28 cellular contexts compared by ENCODE assay signal in the genomic region with DNA sequence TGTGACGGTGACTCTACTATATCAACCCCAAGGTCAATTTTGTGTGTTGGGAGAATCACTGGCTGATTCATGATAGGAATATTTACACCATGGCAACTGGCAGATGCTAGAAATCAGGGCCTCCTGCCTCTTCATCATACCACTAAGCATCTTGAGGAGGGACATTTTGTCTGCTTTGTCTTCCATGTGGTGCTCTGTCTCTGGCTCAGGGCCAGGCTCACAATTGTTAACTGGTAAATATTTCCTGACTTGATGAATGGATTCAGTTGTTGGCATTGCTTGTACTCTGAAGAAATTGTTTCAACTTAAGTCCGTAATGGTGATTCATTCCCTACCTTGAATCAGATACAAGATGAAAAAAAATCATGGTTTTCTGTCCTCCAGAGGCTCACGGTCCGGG.
"Had no signal": no experiment of that assay in that cellular context is flagged by ENCODE, and none has a peak within 500 bp of the region (broad histone marks: within the 10 kb centered on the region; RNA-seq: fewer than 3 reads in every experiment).

No MANE protein-coding gene starts in this region.

- H3K4me3 ChIP-seq: ascending aorta, breast epithelium, SJCRH30, SK-N-MC had no signal

- H3K27ac ChIP-seq: ascending aorta, breast epithelium, KMS-11, SJCRH30, SK-N-MC had no signal

- DNase-seq: activated CD4-positive, alpha-beta T cell treated with anti-CD3 and anti-CD28 coated beads, Interleukin-2, amount 10 ng/mL, durations not matched to agents 24 days and 14 days; activated CD4-positive, alpha-beta T cell treated with anti-CD3 and anti-CD28 coated beads, Interleukin-2, amount 50 U/mL, for 4 hours; activated CD8-positive, alpha-beta T cell treated with anti-CD3 and anti-CD28 coated beads for 36 hours; activated effector memory CD4-positive, alpha-beta T cell treated with anti-CD3 and anti-CD28 coated beads, Interleukin-2, amount 50 U/mL, for 16 hours; activated naive CD4-positive, alpha-beta T cell; activated naive CD4-positive, alpha-beta T cell treated with anti-CD3 and anti-CD28 coated beads, Interleukin-2, amount 50 U/mL, for 16 hours; activated naive CD8-positive, alpha-beta T cell treated with anti-CD3 and anti-CD28 coated beads for 36 hours; activated T-cell treated with anti-CD3 and anti-CD28 coated beads, Interleukin-2, amount 50 U/mL, for 1 hour; activated T-cell treated with anti-CD3 and anti-CD28 coated beads, Interleukin-2, amount 50 U/mL, for 72 hours; MM.1S; MV-4-11; NCI-H1092; NCI-H1436 treated with DMSO at 0.1 percent for 48 hours; NCI-H187; NCI-H2081 treated with DMSO at 0.1 percent for 48 hours; NCI-H226; NCI-H446 treated with DMSO at 0.1 percent for 48 hours; NCI-H69; NK-92 treated with Interleukin-12 subunit alpha and Interleukin-12 subunit beta, amount 100 ng/mL, for 24 hours; OCI-M1; SHP77; SJCRH30; T1000 had no signal

- H3K4me1 ChIP-seq: ascending aorta, breast epithelium, SJCRH30 had no signal

- H3K27me3 ChIP-seq: ascending aorta, SJCRH30 had no signal

- H3K36me3 ChIP-seq: ascending aorta, breast epithelium, SJCRH30 had no signal

- ATAC-seq: activated CD8-positive, alpha-beta T cell treated with anti-CD3 and anti-CD28 coated beads for 36 hours; activated T-cell treated with anti-CD3 and anti-CD28 coated beads, Interleukin-2, amount 50 U/mL, for 72 hours; activated T-helper 17 cell treated with anti-CD3 and anti-CD28 coated beads, Interleukin-2, amount 50 U/mL, for 72 hours had no signal

- H3K4me2 ChIP-seq: KMS-11 had no signal

- H3K9me3 ChIP-seq: SJCRH30 had no signal
